In genomic region chr20:8860011-8860495, GRCh38 we compare ENCODE assay signal across 10 cellular contexts.
DNase-seq lines count a peak whose midpoint lies in the region; ATAC-seq and TF ChIP-seq lines count a peak whose summit lies in the region.
"Had no signal": no experiment of that assay in that cellular context is flagged by ENCODE, and none has a peak within 500 bp of the region (broad histone marks: within the 10 kb centered on the region; RNA-seq: fewer than 3 reads in every experiment).

No MANE protein-coding gene starts in this region.

- no peak overlapping the region for H3K4me3 ChIP-seq in astrocyte of the cerebellum (ENCODE audit: low read depth, low read length)
- H3K4me3 ChIP-seq in retinal pigment epithelial cell (ENCODE audit: low read length), result no peak overlapping the region

- peak; percentile 86 for DNase-seq in astrocyte of the cerebellum (ENCODE audit: low read depth)
- peak; percentile 68 for DNase-seq in retinal pigment epithelial cell (ENCODE audit: low read depth)
- no peak for DNase-seq in NCI-H2227 treated with DMSO at 0.1 percent for 48 hours (lab: John Stamatoyannopoulos, UW)
- no peak for DNase-seq in HuH-7.5 (ENCODE audit: low spot score)
- no peak for DNase-seq in activated CD4-positive, CD25-positive, alpha-beta regulatory T cell (lab: John Stamatoyannopoulos, UW)
- DNase-seq: activated naive CD4-positive, alpha-beta T cell treated with anti-CD3 and anti-CD28 coated beads, Interleukin-2, amount 50 U/mL, for 16 hours; mesendoderm had no signal

- TF ChIP-seq CTCF in astrocyte of the cerebellum (IDR thresholded peaks at IDR 0.05; ENCODE audit: low read depth, low read length, missing control alignments), result no peak
- TF ChIP-seq CTCF in retinal pigment epithelial cell (conservative IDR thresholded peaks at IDR 0.05; ENCODE audit: low read depth, low read length), result no peak

- peak; percentile 99 for ATAC-seq in GM18907 (IDR thresholded peaks at IDR 0.05; ENCODE audit: unreplicated experiment)
- ATAC-seq in HG03139 (IDR thresholded peaks at IDR 0.05; ENCODE audit: unreplicated experiment), result peak; percentile 98
- no peak for ATAC-seq in HG02678 (IDR thresholded peaks at IDR 0.05; ENCODE audit: unreplicated experiment)

- in situ Hi-C loops in astrocyte of the cerebellum (cut with HindIII; ENCODE audit: low sequenced_read_pairs), result no loop called here

Comparison
In these comparisons a context has a peak if more than half of its experiments do, and no peak if none do; other contexts are left out.
1. DNase-seq: peak in astrocyte of the cerebellum (single experiment) and retinal pigment epithelial cell (single experiment); none in NCI-H2227 treated with DMSO at 0.1 percent for 48 hours (single experiment), HuH-7.5 (single experiment) and activated CD4-positive, CD25-positive, alpha-beta regulatory T cell (0 of 4).